In genomic region chr11:120222916-120223315, GRCh38 we compare ENCODE assay signal across 25 cellular contexts. TPM values are rescaled to one million over a fixed set of nuclear protein-coding genes. Genes with fewer than 3 reads are reported as not detected.
A peak's percentile ranks its signal among the peaks of the same experiment; 100 is the strongest.
DNase-seq lines count a peak whose midpoint lies in the region; ATAC-seq and TF ChIP-seq lines count a peak whose summit lies in the region.
"Had no signal": no experiment of that assay in that cellular context is flagged by ENCODE, and none has a peak within 500 bp of the region (broad histone marks: within the 10 kb centered on the region; RNA-seq: fewer than 3 reads in every experiment).

No MANE protein-coding gene starts in this region.

- no peak overlapping the region for H3K4me3 Mint-ChIP-seq in dendritic cell treated with granulocyte-macrophage colony-stimulating factor and Interleukin-4, amounts not matched to agents 40 ng/mL and 50 ng/mL, for 4 days
- H3K4me3 Mint-ChIP-seq: CD4-positive, alpha-beta memory T cell had no signal

- H3K36me3 Mint-ChIP-seq in dendritic cell treated with granulocyte-macrophage colony-stimulating factor and Interleukin-4, amounts not matched to agents 40 ng/mL and 50 ng/mL, for 4 days (ENCODE audit: low read depth): peaks cover 26% of the 10 kb centered on the region
- H3K36me3 Mint-ChIP-seq: CD4-positive, alpha-beta memory T cell had no signal

- no peaks in the 10 kb centered on the region for H3K27me3 ChIP-seq in stomach
- H3K27me3 ChIP-seq: BLaER1 had no signal

- TF ChIP-seq POLR2A in stomach (IDR thresholded peaks at IDR 0.05): no peak

- H3K27ac ChIP-seq in stomach: peak overlapping the region in 3 of 5 donors; percentile 48 to 90 (median 68)
- H3K27ac ChIP-seq: SK-N-MC had no signal

- intact Hi-C loops in left ventricle myocardium superior (cut with micrococcal nuclease): no loop called here
- intact Hi-C loops in cardiac septum (cut with DNase I): no loop called here
- intact Hi-C loops in dendritic cell treated with granulocyte-macrophage colony-stimulating factor and Interleukin-4, amounts not matched to agents 40 ng/mL and 50 ng/mL, for 4 days (cut with micrococcal nuclease): no loop called here
- intact Hi-C loops in stomach (cut with DNase I; ENCODE audit: low total_unique reads): no loop called here

- H3K36me3 ChIP-seq in stomach: peaks cover 0 to 14% (median 14%) of the 10 kb centered on the region in 4 donors

- peaks cover 86% of the 10 kb centered on the region for H3K4me1 Mint-ChIP-seq in dendritic cell treated with granulocyte-macrophage colony-stimulating factor and Interleukin-4, amounts not matched to agents 40 ng/mL and 50 ng/mL, for 4 days (ENCODE audit: low read depth)

- peaks cover 40 to 77% (median 69%) of the 10 kb centered on the region in 4 donors for H3K4me1 ChIP-seq in stomach

- DNase-seq in left ventricle myocardium superior (peak; percentile 19), cardiac septum (ENCODE audit: low spot score) (no peak), stomach (no peak)
- DNase-seq: CD4-positive, alpha-beta memory T cell; DMS79 treated with DMSO at 0.1 percent for 48 hours; GF-D8; H7; KBM-7; MV-4-11; NCI-H1105; NCI-H1436 treated with DMSO at 0.1 percent for 48 hours; NCI-H187 treated with DMSO at 0.1 percent for 48 hours; NCI-H526; SIG-M5 had no signal

- ATAC-seq in left ventricle myocardium superior (no peak), GM21619 (IDR thresholded peaks at IDR 0.05; ENCODE audit: unreplicated experiment) (no peak), GM21737 (IDR thresholded peaks at IDR 0.05; ENCODE audit: unreplicated experiment) (no peak), GM19351 (IDR thresholded peaks at IDR 0.05; ENCODE audit: unreplicated experiment) (no peak), HG03045 (IDR thresholded peaks at IDR 0.05; ENCODE audit: unreplicated experiment) (no peak)
- ATAC-seq: Panc1 had no signal

- no peaks in the 10 kb centered on the region for H3K9me3 Mint-ChIP-seq in dendritic cell treated with granulocyte-macrophage colony-stimulating factor and Interleukin-4, amounts not matched to agents 40 ng/mL and 50 ng/mL, for 4 days

- H3K9me3 ChIP-seq in stomach: no peaks in the 10 kb centered on the region
- H3K9me3 ChIP-seq: BLaER1 had no signal

- TF ChIP-seq CTCF in stomach (IDR thresholded peaks at IDR 0.05): no peak

- H3K27ac Mint-ChIP-seq in dendritic cell treated with granulocyte-macrophage colony-stimulating factor and Interleukin-4, amounts not matched to agents 40 ng/mL and 50 ng/mL, for 4 days: peak overlapping the region; percentile 35
- H3K27ac Mint-ChIP-seq: CD4-positive, alpha-beta memory T cell had no signal

- H3K4me3 ChIP-seq in stomach: no peak overlapping the region
- H3K4me3 ChIP-seq: BLaER1, SK-N-MC had no signal

- WGBS in stomach, 5 donors: 80 to 88% (median 83%) methylated on average over 8 of the region's 8 CpGs

- H3K27me3 Mint-ChIP-seq in dendritic cell treated with granulocyte-macrophage colony-stimulating factor and Interleukin-4, amounts not matched to agents 40 ng/mL and 50 ng/mL, for 4 days: peaks cover 3% of the 10 kb centered on the region

- TF ChIP-seq EP300 in stomach (IDR thresholded peaks at IDR 0.05): no peak

RNA-seq across cellular contexts. Expression of gene OAF, which starts 12.1 kb away (rescaled TPM):
- 27.9 TPM for total RNA-seq in left ventricle myocardium superior
- 17.8 TPM for total RNA-seq in cardiac septum
- 100 to 1,000 TPM in 2 of 5 donors, 10 to 100 TPM in 3; 23.3 to 380 (median 37.2) TPM for total RNA-seq in stomach
- polyA plus RNA-seq in stomach: 10 to 100 TPM; 17.1 to 30.5 (median 30.2) TPM

RNA-seq across cellular contexts. Expression of gene POU2F3, which starts 17.0 kb away (rescaled TPM):
- total RNA-seq in left ventricle myocardium superior (not detected), cardiac septum (not detected), stomach (1 to 10 TPM in 2 of 5 donors, under 1 TPM in 1, not detected in 2; 0.18 to 1.9 (median 1.3) TPM)
- polyA plus RNA-seq in stomach: 1 to 10 TPM in 2 of 3 donors, under 1 TPM in 1; 0.75 to 1.5 (median 1.3) TPM
- total RNA-seq: CD4-positive, alpha-beta memory T cell; H7; LHCN-M2; MCF 10A had no signal
- polyA plus RNA-seq: AG04450; CD4-positive, alpha-beta memory T cell had no signal
